Comparison of ENCODE assay signal across 19 cellular contexts in the genomic region with DNA sequence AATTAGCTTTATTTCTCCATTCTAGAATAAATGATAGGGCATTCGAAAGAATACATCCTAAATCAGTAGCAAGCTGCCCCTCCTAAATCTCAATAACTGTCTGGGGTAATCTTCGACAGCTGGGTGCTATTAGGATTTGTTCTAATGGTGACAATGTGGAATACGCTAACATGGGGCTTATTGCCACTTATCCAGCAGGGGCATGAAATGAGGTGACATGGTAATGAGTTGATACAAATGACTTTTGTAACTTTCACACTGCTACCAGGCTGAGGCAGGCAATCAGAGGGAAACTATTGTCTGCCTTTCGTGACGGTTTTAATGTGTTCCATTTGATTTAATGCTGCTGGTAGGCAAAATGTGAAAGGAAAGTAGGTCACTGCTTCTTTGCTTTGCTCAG.
DNase-seq lines count a peak whose midpoint lies in the region; ATAC-seq, FAIRE-seq and TF ChIP-seq lines count a peak whose summit lies in the region.
"Had no signal": no experiment of that assay in that cellular context is flagged by ENCODE, and none has a peak within 500 bp of the region (broad histone marks: within the 10 kb centered on the region; RNA-seq: fewer than 3 reads in every experiment).

No MANE protein-coding gene starts in this region.

- TF ChIP-seq RAD21 in H1 (IDR thresholded peaks at IDR 0.05 in 1 of 2, conservative IDR thresholded peaks at IDR 0.05 in 1 of 2; ENCODE audit: low read depth in 2 of 2, low read length in 2 of 2), result no peak
- peak; percentile 64 for TF ChIP-seq RAD21 in neural cell (conservative IDR thresholded peaks at IDR 0.05)

- H3K27me3 ChIP-seq in H1 (replicated peaks in 1 of 4; ENCODE audit: control insufficient read depth in 3 of 4, extremely low read depth in 1 of 4, insufficient read depth in 3 of 4, low read length in 3 of 4), result no peaks in the 10 kb centered on the region
- H3K27me3 ChIP-seq in neural cell (ENCODE audit: insufficient read depth, low read depth, low read length), result no peaks in the 10 kb centered on the region
- H3K27me3 ChIP-seq: SJCRH30 had no signal

- no peaks in the 10 kb centered on the region for H3K9me3 ChIP-seq in H1 (ENCODE audit: insufficient read depth in 2 of 2, low read depth in 1 of 2, low read length in 1 of 2)
- H3K9me3 ChIP-seq in neural cell (ENCODE audit: low read length), result no peaks in the 10 kb centered on the region
- H3K9me3 ChIP-seq: Caco-2, HAP-1, SJCRH30 had no signal

- H3K27ac Mint-ChIP-seq in natural killer cell treated with Interleukin-12 subunit alpha and Interleukin-12 subunit beta and Interleukin-15 and Interleukin-18, amount 100 ng/mL, for 72 hours, result no peak overlapping the region
- H3K27ac Mint-ChIP-seq: CD4-positive, CD25-positive, alpha-beta regulatory T cell had no signal

- no peak overlapping the region for H3K23ac ChIP-seq in H1 (ENCODE audit: insufficient read length)

- WGBS in H1 (ENCODE audit: extremely low coverage in 1 of 2, insufficient coverage in 1 of 2, insufficient read length in 1 of 2, insufficient replicate concordance in 2 of 2, low coverage in 1 of 2, low lambda C conversion rate in 2 of 2, missing lambda C conversion rate in 1 of 2), 2 experiments, result 89% methylated on average over 5 of the region's 5 CpGs; no CpG with 5 or more reads in 1 of the 2 experiments

- H2BK120ac ChIP-seq in H1 (replicated peaks; ENCODE audit: low read depth, low read length), result no peak overlapping the region

- H3K79me2 ChIP-seq in H1 (ENCODE audit: control insufficient read depth in 1 of 2, insufficient read depth in 2 of 2, low read length in 2 of 2) (no peaks in the 10 kb centered on the region), neural cell (replicated peaks; ENCODE audit: insufficient read depth, low read length) (no peaks in the 10 kb centered on the region)

- H3K4ac ChIP-seq in H1 (replicated peaks; ENCODE audit: insufficient read length, low read depth, low read length), result no peak overlapping the region

- H3K4me1 ChIP-seq in H1 (replicated peaks in 1 of 4; ENCODE audit: control insufficient read depth in 3 of 4, insufficient read depth in 4 of 4, low read length in 3 of 4), result peaks cover 0 to 5% (median 2%) of the 10 kb centered on the region in 4 experiments; a peak in 3 of 7 replicates
- H3K4me1 ChIP-seq: Caco-2 had no signal

- H4K91ac ChIP-seq in H1 (replicated peaks; ENCODE audit: insufficient read length, low read length), result no peak overlapping the region

- TF ChIP-seq EP300 in H1 (IDR thresholded peaks at IDR 0.05; ENCODE audit: borderline replicate concordance in 1 of 2, low read depth in 2 of 2, low read length in 2 of 2) (no peak), neural cell (conservative IDR thresholded peaks at IDR 0.05; ENCODE audit: poor library complexity, severe bottlenecking) (peak; percentile 93)

- H3F3A ChIP-seq in neural cell (ENCODE audit: insufficient read depth, low read length, poor library complexity, severe bottlenecking), result peaks cover 5% of the 10 kb centered on the region

- H3K9ac ChIP-seq in H1 (replicated peaks in 1 of 4; ENCODE audit: extremely low read depth in 1 of 4, low read depth in 3 of 4, low read length in 3 of 4) (no peak overlapping the region), neural cell (ENCODE audit: low read length) (no peak overlapping the region)

- no peak overlapping the region for H3K56ac ChIP-seq in H1 (replicated peaks; ENCODE audit: insufficient read length, low read depth, low read length)

- peaks cover 2% of the 10 kb centered on the region for H3K9me3 Mint-ChIP-seq in natural killer cell treated with Interleukin-12 subunit alpha and Interleukin-12 subunit beta and Interleukin-15 and Interleukin-18, amount 100 ng/mL, for 72 hours

- no peak overlapping the region for H2BK5ac ChIP-seq in H1 (ENCODE audit: low read depth, low read length)

- H2BK12ac ChIP-seq in H1 (ENCODE audit: low read depth, low read length), result no peak overlapping the region

- no peak overlapping the region for H3K14ac ChIP-seq in H1 (ENCODE audit: insufficient read length)

- H4K20me1 ChIP-seq in H1 (replicated peaks in 1 of 2; ENCODE audit: control insufficient read depth in 1 of 2, insufficient read depth in 2 of 2, low read length in 2 of 2) (no peaks in the 10 kb centered on the region), neural cell (ENCODE audit: insufficient read depth) (no peaks in the 10 kb centered on the region)

- H3K4me3 ChIP-seq in H1 (ENCODE audit: extremely low read depth in 1 of 4, insufficient read depth in 2 of 4, low read depth in 3 of 4, low read length in 4 of 4) (no peak overlapping the region), neural cell (ENCODE audit: low read length) (peak overlapping the region; percentile 27)
- H3K4me3 ChIP-seq: HAP-1, SJCRH30 had no signal

- no peak overlapping the region for H3K18ac ChIP-seq in H1 (ENCODE audit: extremely low read depth, low read length)

- no peaks in the 10 kb centered on the region for H3K79me1 ChIP-seq in H1 (ENCODE audit: low read depth, low read length)

- H3K36me3 ChIP-seq in H1 (ENCODE audit: control insufficient read depth in 2 of 4, insufficient read depth in 4 of 4, low read length in 3 of 4) (no peaks in the 10 kb centered on the region), neural cell (ENCODE audit: insufficient read depth, low read length) (no peaks in the 10 kb centered on the region)
- H3K36me3 ChIP-seq: HAP-1, SJCRH30 had no signal

- POLR2A ChIA-PET in H1 (lab: Charles Lee; ENCODE audit: partially characterized antibody), result no interaction called here

- no peaks in the 10 kb centered on the region for H3K23me2 ChIP-seq in H1 (ENCODE audit: low read depth, low read length)

- H3K27me3 Mint-ChIP-seq in natural killer cell treated with Interleukin-12 subunit alpha and Interleukin-12 subunit beta and Interleukin-15 and Interleukin-18, amount 100 ng/mL, for 72 hours, result no peaks in the 10 kb centered on the region
- H3K27me3 Mint-ChIP-seq: CD4-positive, CD25-positive, alpha-beta regulatory T cell had no signal

- H2BK20ac ChIP-seq in H1 (ENCODE audit: low read length), result no peak overlapping the region

- no peak for TF ChIP-seq POLR2A in H1 (IDR thresholded peaks at IDR 0.05; ENCODE audit: control extremely low read depth in 1 of 2, low read depth in 2 of 2, low read length in 2 of 2)

- H2AK5ac ChIP-seq in H1 (ENCODE audit: low read depth, low read length), result no peak overlapping the region

- H3K9me2 ChIP-seq in neural cell (ENCODE audit: insufficient read depth, low read length), result no peaks in the 10 kb centered on the region

- ATAC-seq in esophagus mucosa, result no peak
- ATAC-seq in natural killer cell treated with Interleukin-12 subunit alpha and Interleukin-12 subunit beta and Interleukin-15 and Interleukin-18, amount 100 ng/mL, for 72 hours, result no peak
- ATAC-seq: PC-3 had no signal

- H3K27ac ChIP-seq in H1 (ENCODE audit: low read depth, low read length) (no peak overlapping the region), neural cell (ENCODE audit: low read length) (peak overlapping the region; percentile 67)
- H3K27ac ChIP-seq: RWPE1, SJCRH30 had no signal

- no peak overlapping the region for H2AFZ ChIP-seq in H1 (ENCODE audit: low read length)
- no peak overlapping the region for H2AFZ ChIP-seq in neural cell (ENCODE audit: low read depth, low read length)

- H3K4me3 Mint-ChIP-seq in natural killer cell treated with Interleukin-12 subunit alpha and Interleukin-12 subunit beta and Interleukin-15 and Interleukin-18, amount 100 ng/mL, for 72 hours, result no peak overlapping the region
- H3K4me3 Mint-ChIP-seq: CD4-positive, CD25-positive, alpha-beta regulatory T cell had no signal

- H2BK15ac ChIP-seq in H1 (ENCODE audit: low read length), result no peak overlapping the region

- TF ChIP-seq CTCF in H1 (IDR thresholded peaks at IDR 0.05; ENCODE audit: control extremely low read depth in 1 of 3, insufficient read depth in 1 of 3, low read depth in 1 of 3, low read length in 3 of 3) (no peak), neural cell (IDR thresholded peaks at IDR 0.05; ENCODE audit: poor library complexity, severe bottlenecking) (peak; percentile 61)

- no peaks in the 10 kb centered on the region for H3K4me1 Mint-ChIP-seq in natural killer cell treated with Interleukin-12 subunit alpha and Interleukin-12 subunit beta and Interleukin-15 and Interleukin-18, amount 100 ng/mL, for 72 hours (ENCODE audit: low read depth in 2 of 2)
- H3K4me1 Mint-ChIP-seq: CD4-positive, CD25-positive, alpha-beta regulatory T cell had no signal

- CTCF ChIA-PET in H1 (lab: Charles Lee; ENCODE audit: partially characterized antibody), result interaction anchor here (1.3 to 1.5 kb wide), 2 partner anchors 9 to 22 kb away, joined by 3 read pairs; no protein-coding TSS in a partner anchor

- H4K5ac ChIP-seq in H1 (ENCODE audit: insufficient read length, low read depth, low read length), result no peak overlapping the region

- no peak overlapping the region for H4K8ac ChIP-seq in H1 (ENCODE audit: extremely low read depth, insufficient read depth, low read length)

- DNase-seq in D341Med (ENCODE audit: low spot score) (peak; percentile 54), NCI-H524 (lab: John Stamatoyannopoulos, UW) (peak; percentile 67 to 88), H1 (ENCODE audit: low read depth in 1 of 2, low spot score in 2 of 2) (no peak), NCI-H1048 (lab: John Stamatoyannopoulos, UW) (no peak), NCI-H2227 treated with DMSO at 0.1 percent for 48 hours (lab: John Stamatoyannopoulos, UW) (no peak)
- no peak for DNase-seq in natural killer cell treated with Interleukin-12 subunit alpha and Interleukin-12 subunit beta and Interleukin-15 and Interleukin-18, amount 100 ng/mL, for 72 hours (ENCODE audit: low spot score)
- DNase-seq: Caco-2; CD4-positive, CD25-positive, alpha-beta regulatory T cell; DMS79 treated with DMSO at 0.1 percent for 48 hours; NCI-H1105 treated with DMSO at 0.1 percent for 48 hours; NCI-H2029; NCI-H226; PC-3; SJCRH30; SW 1271 had no signal

- FAIRE-seq in H1 (lab: Jason Lieb, UNC), result peak; percentile 24

- no peaks in the 10 kb centered on the region for H3K36me3 Mint-ChIP-seq in natural killer cell treated with Interleukin-12 subunit alpha and Interleukin-12 subunit beta and Interleukin-15 and Interleukin-18, amount 100 ng/mL, for 72 hours
- H3K36me3 Mint-ChIP-seq: CD4-positive, CD25-positive, alpha-beta regulatory T cell had no signal

- H3K4me2 ChIP-seq in H1 (ENCODE audit: insufficient read depth in 1 of 2, low read depth in 2 of 2, low read length in 2 of 2) (no peak overlapping the region), neural cell (ENCODE audit: low read length) (no peak overlapping the region)

TF ChIP-seq in H1, 55 proteins besides CTCF, POLR2A, EP300 and RAD21:
- TF ChIP-seq CEBPB (IDR thresholded peaks at IDR 0.05; ENCODE audit: low read depth, low read length), result no peak
TF ChIP-seq in H1: peak in this region for 0.

TF ChIP-seq in neural cell, 6 proteins besides CTCF, POLR2A, EP300 and RAD21 (continues in another document):
- TF ChIP-seq MXI1 (conservative IDR thresholded peaks at IDR 0.05; ENCODE audit: poor library complexity, severe bottlenecking), result no peak
- peak; percentile 86 for TF ChIP-seq POLR2AphosphoS5 (IDR thresholded peaks at IDR 0.05)
- peak; percentile 50 for TF ChIP-seq SMC3 (conservative IDR thresholded peaks at IDR 0.05; ENCODE audit: poor library complexity)
- TF ChIP-seq EZH2 (IDR thresholded peaks at IDR 0.05; ENCODE audit: borderline replicate concordance, insufficient read depth, low read length, poor library complexity, severe bottlenecking), result no peak

Comparison
In these comparisons a context has a peak if more than half of its experiments do, and no peak if none do; other contexts are left out.
1. DNase-seq: peak in D341Med (single experiment) and NCI-H524 (2 of 2); none in H1 (0 of 2), NCI-H1048 (single experiment), NCI-H2227 treated with DMSO at 0.1 percent for 48 hours (single experiment) and natural killer cell treated with Interleukin-12 subunit alpha and Interleukin-12 subunit beta and Interleukin-15 and Interleukin-18, amount 100 ng/mL, for 72 hours (single experiment).